In genomic region chrX:51334276-51334675, GRCh38 we compare ENCODE assay signal across 22 cellular contexts. TPM values are rescaled to one million over a fixed set of nuclear protein-coding genes. Genes with fewer than 3 reads are reported as not detected.
DNase-seq lines count a peak whose midpoint lies in the region; ATAC-seq and TF ChIP-seq lines count a peak whose summit lies in the region.
"Had no signal": no experiment of that assay in that cellular context is flagged by ENCODE, and none has a peak within 500 bp of the region (broad histone marks: within the 10 kb centered on the region; RNA-seq: fewer than 3 reads in every experiment).

No MANE protein-coding gene starts in this region.

- H3K27me3 Mint-ChIP-seq in WTC11 (ENCODE audit: low read depth) = 0 out of 2 replicates have a peak, but pooled peaks cover 3% of the 10 kb centered on the region
- H3K27me3 Mint-ChIP-seq in neural crest cell (ENCODE audit: low read depth) = peaks cover 2% of the 10 kb centered on the region

- no peaks in the 10 kb centered on the region for H3K36me3 ChIP-seq in HAP-1 (replicated peaks)
- H3K36me3 ChIP-seq in fibroblast of lung (ENCODE audit: control insufficient read depth, insufficient read depth, low read length) = no peaks in the 10 kb centered on the region
- H3K36me3 ChIP-seq: gastrocnemius medialis, ovary, upper lobe of right lung had no signal

- no peaks in the 10 kb centered on the region for H3K79me2 ChIP-seq in fibroblast of lung (ENCODE audit: control insufficient read depth, insufficient read depth, low read length)

- no peak overlapping the region for H3K4me2 ChIP-seq in fibroblast of lung (ENCODE audit: extremely low read depth, insufficient read depth, low read length)

- H3K4me1 ChIP-seq in HAP-1 (peaks cover 10% of the 10 kb centered on the region), fibroblast of lung (ENCODE audit: control insufficient read depth, extremely low read depth, insufficient read depth, low read length) (no peaks in the 10 kb centered on the region)
- H3K4me1 ChIP-seq: gastrocnemius medialis, upper lobe of right lung had no signal

- H3K9me3 Mint-ChIP-seq in WTC11 (no peaks in the 10 kb centered on the region), neural crest cell (no peaks in the 10 kb centered on the region)
- H3K9me3 Mint-ChIP-seq: activated naive CD4-positive, alpha-beta T cell treated with anti-CD3 and anti-CD28 coated beads, Interleukin-2, amount 50 U/mL, for 72 hours had no signal

- no peak overlapping the region for H3K9ac ChIP-seq in fibroblast of lung (ENCODE audit: insufficient read depth, low read length)

- H3K4me3 Mint-ChIP-seq in WTC11 (peak overlapping the region; percentile 89), neural crest cell (peak overlapping the region; percentile 92)

- in situ Hi-C loops in HAP-1 (cut with MboI; ENCODE audit: low sequenced_read_pairs) = no loop called here

- ATAC-seq in WTC11 = no peak
- ATAC-seq in GM18502 (IDR thresholded peaks at IDR 0.05; ENCODE audit: poor library complexity, unreplicated experiment) = no peak
- ATAC-seq in GM21515 (IDR thresholded peaks at IDR 0.05; ENCODE audit: unreplicated experiment) = no peak
- ATAC-seq: activated naive CD4-positive, alpha-beta T cell treated with anti-CD3 and anti-CD28 coated beads, Interleukin-2, amount 50 U/mL, for 72 hours; gastrocnemius medialis; left lobe of liver; upper lobe of right lung had no signal

- no peak overlapping the region for H3K27ac ChIP-seq in fibroblast of lung (ENCODE audit: insufficient read depth, low read length)
- H3K27ac ChIP-seq: epithelial cell of prostate, gastrocnemius medialis, ovary, upper lobe of right lung had no signal

- CTCF ChIA-PET in WTC11 (lab: Charles Lee) = interaction anchor here (1.4 to 3.9 kb wide), 3 partner anchors 62 to 122 kb away, joined by 3 to 53 read pairs (median 52); no protein-coding TSS in a partner anchor

- no peaks in the 10 kb centered on the region for H3K9me3 ChIP-seq in HAP-1
- no peaks in the 10 kb centered on the region for H3K9me3 ChIP-seq in fibroblast of lung (ENCODE audit: control insufficient read depth, insufficient read depth, low read depth, low read length)
- H3K9me3 ChIP-seq: gastrocnemius medialis, ovary, upper lobe of right lung had no signal

- TF ChIP-seq CTCF in WTC11 (IDR thresholded peaks at IDR 0.05) (no peak), fibroblast of lung (conservative IDR thresholded peaks at IDR 0.05 in 1 of 2, IDR thresholded peaks at IDR 0.05 in 1 of 2; ENCODE audit: low read depth in 1 of 2, low read length in 2 of 2) (no peak), neural crest cell (conservative IDR thresholded peaks at IDR 0.05) (no peak)

- H3K36me3 Mint-ChIP-seq in WTC11 = no peaks in the 10 kb centered on the region
- H3K36me3 Mint-ChIP-seq in neural crest cell (ENCODE audit: low read depth) = no peaks in the 10 kb centered on the region
- H3K36me3 Mint-ChIP-seq: activated naive CD4-positive, alpha-beta T cell treated with anti-CD3 and anti-CD28 coated beads, Interleukin-2, amount 50 U/mL, for 72 hours had no signal

- H3K27me3 ChIP-seq in HAP-1 (ENCODE audit: low read depth) (no peaks in the 10 kb centered on the region), fibroblast of lung (ENCODE audit: control insufficient read depth, insufficient read depth, low read length) (no peaks in the 10 kb centered on the region)
- H3K27me3 ChIP-seq: ovary, upper lobe of right lung had no signal

- no peak overlapping the region for H2AFZ ChIP-seq in fibroblast of lung (ENCODE audit: low read length)

- H3K27ac Mint-ChIP-seq in WTC11 = no peak overlapping the region
- H3K27ac Mint-ChIP-seq in neural crest cell (ENCODE audit: unreplicated experiment) = no peak overlapping the region
- H3K27ac Mint-ChIP-seq: activated naive CD4-positive, alpha-beta T cell treated with anti-CD3 and anti-CD28 coated beads, Interleukin-2, amount 50 U/mL, for 72 hours had no signal

- H3K4me1 Mint-ChIP-seq in WTC11 (peaks cover 22% of the 10 kb centered on the region), neural crest cell (peaks cover 19% of the 10 kb centered on the region)

- no peaks in the 10 kb centered on the region for H4K20me1 ChIP-seq in fibroblast of lung (ENCODE audit: control insufficient read depth, extremely low read depth, insufficient read depth, low read length)

- POLR2A ChIA-PET in WTC11 (lab: Charles Lee) = no interaction called here

- DNase-seq in HAP-1 (ENCODE audit: low spot score in 2 of 2) = no peak
- DNase-seq in WTC11 (ENCODE audit: low spot score) = no peak
- peak; percentile 3 to 53 for DNase-seq in fibroblast of lung (ENCODE audit: low read depth in 2 of 2)
- no peak for DNase-seq in neural crest cell (ENCODE audit: low read depth, low spot score)
- no peak for DNase-seq in CD1c-positive myeloid dendritic cell (ENCODE audit: extremely low spot score)
- DNase-seq in occipital lobe (lab: John Stamatoyannopoulos, UW) = no peak
- DNase-seq: activated CD4-positive, alpha-beta T cell treated with anti-CD3 and anti-CD28 coated beads, Interleukin-2, amount 50 U/mL, for 1 hour; AML-193; COR-L47; dermis blood vessel endothelial cell; gastrocnemius medialis; NCI-H1417; NCI-H526; ovary; stimulated activated CD4-positive, alpha-beta T cell treated with anti-CD3 and anti-CD28 coated beads, Interleukin-2, amount 100 ng/mL, for 48 hours; upper lobe of right lung had no signal

- peak overlapping the region; percentile 67; the same call in 1 of the 2 replicates for H3K4me3 ChIP-seq in HAP-1
- no peak overlapping the region for H3K4me3 ChIP-seq in fibroblast of lung (replicated peaks in 1 of 4; ENCODE audit: control extremely low read depth in 1 of 4, insufficient read depth in 1 of 4, low read depth in 3 of 4, low read length in 4 of 4)
- H3K4me3 ChIP-seq: gastrocnemius medialis, ovary, upper lobe of right lung had no signal

TF ChIP-seq in WTC11, 78 proteins besides CTCF, POLR2A, EP300 and RAD21 (continues in another document):
- TF ChIP-seq NFATC4 (CRISPR knock-in tag; IDR thresholded peaks at IDR 0.05) (no peak), MAX (CRISPR knock-in tag; IDR thresholded peaks at IDR 0.05) (no peak), ESRRA (CRISPR knock-in tag; IDR thresholded peaks at IDR 0.05; ENCODE audit: borderline replicate concordance) (no peak), TCF7 (CRISPR knock-in tag; IDR thresholded peaks at IDR 0.05; ENCODE audit: low read depth) (no peak), ZBTB21 (CRISPR knock-in tag; IDR thresholded peaks at IDR 0.05; ENCODE audit: borderline replicate concordance) (no peak), PRRX2 (CRISPR knock-in tag; IDR thresholded peaks at IDR 0.05) (no peak), ATF1 (CRISPR knock-in tag; IDR thresholded peaks at IDR 0.05) (no peak), ZSCAN18 (CRISPR knock-in tag; IDR thresholded peaks at IDR 0.05) (no peak), STAT6 (CRISPR knock-in tag; conservative IDR thresholded peaks at IDR 0.05; ENCODE audit: low read depth) (no peak), ZNF671 (CRISPR knock-in tag; IDR thresholded peaks at IDR 0.05) (no peak), ZBTB43 (CRISPR knock-in tag; IDR thresholded peaks at IDR 0.05) (no peak), NR3C1 (CRISPR knock-in tag; conservative IDR thresholded peaks at IDR 0.05; ENCODE audit: low read depth) (no peak)

RNA-seq across cellular contexts. Expression of gene NUDT10, which starts 1.7 kb away (rescaled TPM):
- total RNA-seq in WTC11 (2021) (17.7 to 22.2 TPM (median 18.1 TPM) in 3 replicates), fibroblast of lung (1.8 and 2.1 TPM in 2 replicates), neural crest cell (17.7 and 18.3 TPM in 2 replicates), occipital lobe (39.1 TPM)
- polyA plus RNA-seq in fibroblast of lung = 0.28 and 3.7 TPM in 2 replicates
- polyA plus RNA-seq in fibroblast of lung (2012) = 0.42 and 2.4 TPM in 2 replicates
- 0.11 TPM in 1 of 2 replicates, not detected in the other for polyA minus RNA-seq in fibroblast of lung (ENCODE audit: low replicate concordance)
- total RNA-seq: HT-29, upper lobe of right lung had no signal

Comparison
In these comparisons a context has a peak if more than half of its experiments do, and no peak if none do; other contexts are left out.
1. DNase-seq: peak in fibroblast of lung (2 of 2); none in HAP-1 (0 of 2), WTC11 (single experiment), neural crest cell (single experiment), CD1c-positive myeloid dendritic cell (single experiment) and occipital lobe (single experiment).